9 cellular contexts compared by ENCODE assay signal in the genomic region with DNA sequence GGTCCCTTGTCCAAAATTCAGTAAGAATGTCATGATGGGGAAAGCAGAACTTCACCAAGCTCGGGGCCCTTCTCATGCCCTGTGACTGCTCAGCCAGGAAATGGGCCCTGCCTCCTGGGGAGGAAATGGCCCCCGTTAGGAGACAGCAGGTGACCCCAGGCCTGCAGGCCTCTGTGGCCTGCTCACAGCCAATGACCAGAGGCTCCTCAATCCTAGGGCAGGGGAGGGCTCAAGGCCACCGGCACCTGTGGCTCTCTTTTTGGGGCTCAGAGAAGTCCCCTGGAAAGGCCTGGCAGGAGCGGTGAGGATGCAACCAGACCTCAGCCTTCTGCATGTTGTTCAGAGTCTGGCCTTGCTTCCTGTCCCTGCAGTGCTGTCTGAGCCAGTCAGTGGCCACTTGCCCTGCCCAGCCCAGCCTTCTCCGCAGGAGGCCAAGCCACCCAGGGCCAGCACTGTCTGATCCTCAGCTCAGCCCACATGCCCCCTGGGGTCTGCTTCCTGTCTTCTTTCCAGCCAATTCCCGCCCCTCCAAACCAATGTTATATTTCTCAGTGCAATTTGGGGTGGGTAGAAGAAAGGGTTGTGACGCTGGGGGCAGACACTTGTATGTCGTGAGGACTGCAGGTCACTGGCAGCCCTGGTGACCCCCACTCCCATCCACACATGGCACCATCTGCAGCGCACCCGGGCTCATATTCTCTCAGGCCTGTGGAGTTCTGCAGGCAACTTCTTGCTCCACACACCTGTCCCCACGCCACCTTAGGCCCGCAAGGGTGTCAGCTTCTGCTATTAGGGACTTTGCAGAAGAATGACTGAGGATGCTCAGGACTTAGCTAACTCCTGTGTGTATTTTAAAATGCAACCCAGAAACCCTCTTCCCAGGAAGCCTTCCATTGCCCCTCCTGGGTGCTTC.
DNase-seq lines count a peak whose midpoint lies in the region; ATAC-seq, FAIRE-seq and TF ChIP-seq lines count a peak whose summit lies in the region.
"Had no signal": no experiment of that assay in that cellular context is flagged by ENCODE, and none has a peak within 500 bp of the region (broad histone marks: within the 10 kb centered on the region; RNA-seq: fewer than 3 reads in every experiment).

No MANE protein-coding gene starts in this region.

- ATAC-seq in left colon: no peak

- peaks cover 0 to 3% (median 0%) of the 10 kb centered on the region in 3 donors for H3K36me3 Mint-ChIP-seq in immature natural killer cell

- CTCF ChIA-PET in A673 (lab: Charles Lee): no interaction called here

- FAIRE-seq in GM12891 (lab: Jason Lieb, UNC): peak; percentile 77

- POLR2A ChIA-PET in A673 (lab: Charles Lee; ENCODE audit: low non-redundant PET): no interaction called here

- H3K4me3 ChIP-seq in A673 (ENCODE audit: low read depth, low read length, poor library complexity, severe bottlenecking): no peak overlapping the region
- H3K4me3 ChIP-seq in SJSA1: no peak overlapping the region
- H3K4me3 ChIP-seq in tibial artery: no peak overlapping the region

- H3K9me3 ChIP-seq in A673 (ENCODE audit: low read depth, low read length, poor library complexity, severe bottlenecking) (no peaks in the 10 kb centered on the region), SJSA1 (replicated peaks) (no peaks in the 10 kb centered on the region), tibial artery (no peaks in the 10 kb centered on the region)

- no peak overlapping the region for H3K27ac Mint-ChIP-seq in immature natural killer cell

- intact Hi-C loops in A673 (cut with micrococcal nuclease; ENCODE audit: unreplicated experiment) (no loop called here), left colon (cut with DNase I, micrococcal nuclease) (no loop called here), tibial artery (cut with DNase I; ENCODE audit: low total_unique reads) (no loop called here)

- H3K4me1 ChIP-seq in A673 (ENCODE audit: insufficient read depth, low read length, poor library complexity, severe bottlenecking): peaks cover 33% of the 10 kb centered on the region
- H3K4me1 ChIP-seq in SJSA1 (replicated peaks): peaks cover 37% of the 10 kb centered on the region
- H3K4me1 ChIP-seq in tibial artery: peaks cover 2 to 66% (median 39%) of the 10 kb centered on the region in 4 donors

- no peaks in the 10 kb centered on the region for H3K9me3 Mint-ChIP-seq in immature natural killer cell

- H3K36me3 ChIP-seq in A673 (ENCODE audit: insufficient read depth, low read length, poor library complexity, severe bottlenecking): no peaks in the 10 kb centered on the region
- no peaks in the 10 kb centered on the region for H3K36me3 ChIP-seq in SJSA1
- no peaks in the 10 kb centered on the region for H3K36me3 ChIP-seq in tibial artery

- H3K4me1 Mint-ChIP-seq in immature natural killer cell: peaks cover 16 to 31% of the 10 kb centered on the region in 2 donors

- H3K27me3 Mint-ChIP-seq in immature natural killer cell (ENCODE audit: low read depth in 3 of 3): peaks cover 1 to 14% (median 1%) of the 10 kb centered on the region in 3 donors

- no peak for TF ChIP-seq CTCF in A673 (conservative IDR thresholded peaks at IDR 0.05; ENCODE audit: low read depth, low read length)
- no peak for TF ChIP-seq CTCF in tibial artery (IDR thresholded peaks at IDR 0.05)

- BruUV-seq in A673 (replicated peaks; lab: Mats Ljungman, UMichigan): no TSS peak

- H3K27ac ChIP-seq in A673 (ENCODE audit: low read depth, low read length, poor library complexity, severe bottlenecking): peak overlapping the region; percentile 50
- peak overlapping the region; percentile 88; the same call in 1 of the 2 replicates for H3K27ac ChIP-seq in SJSA1
- no peak overlapping the region for H3K27ac ChIP-seq in tibial artery

- DNase-seq in A673 (ENCODE audit: low spot score) (peak; percentile 64), GM12891 (ENCODE audit: insufficient read length, low spot score) (no peak), SJSA1 (ENCODE audit: low read depth in 1 of 2, low spot score in 2 of 2) (no peak), immature natural killer cell (peak; percentile 45 to 55 (median 55)), NCI-H446 (lab: John Stamatoyannopoulos, UW) (no peak), ecto neural progenitor cell (ENCODE audit: low spot score) (no peak), left colon (no peak), tibial artery (no peak)
- DNase-seq: HCEC 1CT had no signal

- H3K4me3 Mint-ChIP-seq in immature natural killer cell: peak overlapping the region; percentile 83 to 96 (median 87)

- H3K27me3 ChIP-seq in A673 (replicated peaks; ENCODE audit: insufficient read depth, low read depth, low read length, poor library complexity) (no peaks in the 10 kb centered on the region), SJSA1 (replicated peaks) (no peaks in the 10 kb centered on the region), tibial artery (no peaks in the 10 kb centered on the region)

- no peak for TF ChIP-seq POLR2A in GM12891 (IDR thresholded peaks at IDR 0.05; ENCODE audit: low read depth, low read length)

TF ChIP-seq in GM12891, 5 proteins besides CTCF, POLR2A, EP300 and RAD21:
- TF ChIP-seq SPI1 (IDR thresholded peaks at IDR 0.05; ENCODE audit: low read depth, low read length) (no peak), TAF1 (IDR thresholded peaks at IDR 0.05; ENCODE audit: low read depth, low read length) (no peak), PAX5 (IDR thresholded peaks at IDR 0.05; ENCODE audit: insufficient read depth, low read length, severe bottlenecking) (no peak), POU2F2 (IDR thresholded peaks at IDR 0.05; ENCODE audit: low read depth, low read length) (no peak), POLR2AphosphoS5 (IDR thresholded peaks at IDR 0.05; ENCODE audit: low read depth, low read length) (no peak)

Comparison
In these comparisons a context has a peak if more than half of its experiments do, and no peak if none do; other contexts are left out.
1. DNase-seq: peak in A673 (single experiment) and immature natural killer cell (3 of 3); none in GM12891 (single experiment), SJSA1 (0 of 2), NCI-H446 (0 of 2), ecto neural progenitor cell (single experiment), left colon (0 of 2) and tibial artery (0 of 2).
2. H3K27ac ChIP-seq: peak in A673 (single experiment) and SJSA1 (single experiment); none in tibial artery (0 of 2).